9 cellular contexts compared by ENCODE assay signal in the genomic region with DNA sequence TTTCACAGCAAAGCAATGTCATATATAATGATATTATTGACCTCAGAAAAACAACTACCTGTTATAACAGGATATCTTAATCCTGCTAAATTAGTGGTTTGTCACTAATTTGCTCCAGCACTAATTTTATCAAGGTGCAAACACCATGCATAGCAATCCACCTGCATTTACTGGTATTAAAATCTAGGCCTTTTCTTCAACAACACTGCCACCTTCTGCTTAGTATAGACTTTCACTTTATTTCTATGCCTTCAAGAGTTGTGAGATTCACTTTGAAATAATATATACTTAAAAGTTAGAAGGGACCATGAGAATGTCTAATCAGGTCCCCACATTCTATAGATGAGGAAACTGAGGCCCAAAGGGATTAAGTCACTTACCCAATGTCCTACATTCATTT.
DNase-seq lines count a peak whose midpoint lies in the region; ATAC-seq and TF ChIP-seq lines count a peak whose summit lies in the region.
"Had no signal": no experiment of that assay in that cellular context is flagged by ENCODE, and none has a peak within 500 bp of the region (broad histone marks: within the 10 kb centered on the region; RNA-seq: fewer than 3 reads in every experiment).

No MANE protein-coding gene starts in this region.

- no peaks in the 10 kb centered on the region for H3K4me1 Mint-ChIP-seq in activated CD4-positive, alpha-beta memory T cell treated with anti-CD3 and anti-CD28 coated beads, Interleukin-2, amount 10 ng/mL, durations not matched to agents 7 days and 5 days

- peak; percentile 45 for ATAC-seq in HG02623 (IDR thresholded peaks at IDR 0.05; ENCODE audit: unreplicated experiment)
- ATAC-seq in lower lobe of right lung = no peak
- no peak for ATAC-seq in HG03175 (IDR thresholded peaks at IDR 0.05; ENCODE audit: unreplicated experiment)
- no peak for ATAC-seq in HG02938 (IDR thresholded peaks at IDR 0.05; ENCODE audit: unreplicated experiment)

- H3K36me3 ChIP-seq in lower lobe of right lung = no peaks in the 10 kb centered on the region

- no peaks in the 10 kb centered on the region for H3K27me3 ChIP-seq in lower lobe of right lung (ENCODE audit: low read depth)

- no peak overlapping the region for H3K27ac Mint-ChIP-seq in activated CD4-positive, alpha-beta memory T cell treated with anti-CD3 and anti-CD28 coated beads, Interleukin-2, amount 10 ng/mL, durations not matched to agents 7 days and 5 days
- H3K27ac Mint-ChIP-seq: activated naive CD4-positive, alpha-beta T cell treated with anti-CD3 and anti-CD28 coated beads for 36 hours had no signal

- no peak overlapping the region for H3K27ac ChIP-seq in lower lobe of right lung

- H3K27me3 Mint-ChIP-seq in activated CD4-positive, alpha-beta memory T cell treated with anti-CD3 and anti-CD28 coated beads, Interleukin-2, amount 10 ng/mL, durations not matched to agents 7 days and 5 days = peaks cover 3% of the 10 kb centered on the region

- DNase-seq in Daoy (ENCODE audit: low read depth) (peak; percentile 1), SW480 (ENCODE audit: low spot score) (peak; percentile 56), lower lobe of right lung (no peak), NCI-H2107 (lab: John Stamatoyannopoulos, UW) (no peak)
- DNase-seq in activated CD4-positive, alpha-beta memory T cell treated with anti-CD3 and anti-CD28 coated beads, Interleukin-2, amount 10 ng/mL, durations not matched to agents 7 days and 5 days = no peak
- DNase-seq: activated naive CD4-positive, alpha-beta T cell treated with anti-CD3 and anti-CD28 coated beads for 36 hours had no signal

- POLR2A ChIA-PET in activated CD4-positive, alpha-beta memory T cell treated with anti-CD3 and anti-CD28 coated beads, Interleukin-2, amount 10 ng/mL, durations not matched to agents 7 days and 5 days (lab: Charles Lee) = no interaction called here

- no peak overlapping the region for H3K4me3 ChIP-seq in lower lobe of right lung

- H3K4me1 ChIP-seq in lower lobe of right lung = no peaks in the 10 kb centered on the region

- no peaks in the 10 kb centered on the region for H3K9me3 ChIP-seq in lower lobe of right lung

- no peaks in the 10 kb centered on the region for H3K9me3 Mint-ChIP-seq in activated CD4-positive, alpha-beta memory T cell treated with anti-CD3 and anti-CD28 coated beads, Interleukin-2, amount 10 ng/mL, durations not matched to agents 7 days and 5 days
- H3K9me3 Mint-ChIP-seq: activated naive CD4-positive, alpha-beta T cell treated with anti-CD3 and anti-CD28 coated beads for 36 hours had no signal

- no peak overlapping the region for H3K4me3 Mint-ChIP-seq in activated CD4-positive, alpha-beta memory T cell treated with anti-CD3 and anti-CD28 coated beads, Interleukin-2, amount 10 ng/mL, durations not matched to agents 7 days and 5 days
- H3K4me3 Mint-ChIP-seq: activated naive CD4-positive, alpha-beta T cell treated with anti-CD3 and anti-CD28 coated beads for 36 hours had no signal

- intact Hi-C loops in lower lobe of right lung (cut with DNase I) = no loop called here

- TF ChIP-seq CTCF in lower lobe of right lung (IDR thresholded peaks at IDR 0.05) = peak; percentile 31

- CTCF ChIA-PET in activated CD4-positive, alpha-beta memory T cell treated with anti-CD3 and anti-CD28 coated beads, Interleukin-2, amount 10 ng/mL, durations not matched to agents 7 days and 5 days (lab: Charles Lee) = no interaction called here

- H3K36me3 Mint-ChIP-seq in activated CD4-positive, alpha-beta memory T cell treated with anti-CD3 and anti-CD28 coated beads, Interleukin-2, amount 10 ng/mL, durations not matched to agents 7 days and 5 days (ENCODE audit: low read depth) = no peaks in the 10 kb centered on the region

Comparison
In these comparisons a context has a peak if more than half of its experiments do, and no peak if none do; other contexts are left out.
1. DNase-seq: peak in Daoy (single experiment) and SW480 (single experiment); none in lower lobe of right lung (single experiment), activated CD4-positive, alpha-beta memory T cell treated with anti-CD3 and anti-CD28 coated beads, Interleukin-2, amount 10 ng/mL, durations not matched to agents 7 days and 5 days (single experiment) and NCI-H2107 (single experiment).